Comparison of ENCODE assay signal across 15 cellular contexts in the genomic region with DNA sequence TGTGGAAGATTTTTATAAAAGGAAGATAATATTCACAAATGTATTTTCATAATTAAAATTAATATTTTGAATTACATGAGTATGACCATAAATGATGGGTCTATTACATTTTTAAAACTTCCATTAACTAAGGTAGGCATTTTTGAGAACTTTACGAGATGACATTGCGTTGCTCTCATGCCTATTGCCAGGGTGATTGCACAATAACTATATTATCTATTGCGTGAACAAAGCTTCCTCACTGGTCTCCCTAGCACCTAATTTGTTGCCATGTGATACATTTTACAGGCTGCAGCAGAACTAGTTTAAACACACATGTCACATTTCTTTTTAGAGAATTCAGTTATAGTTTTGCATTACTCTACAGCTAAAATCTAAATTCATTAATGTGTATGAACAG.
"Had no signal": no experiment of that assay in that cellular context is flagged by ENCODE, and none has a peak within 500 bp of the region (broad histone marks: within the 10 kb centered on the region; RNA-seq: fewer than 3 reads in every experiment).

No MANE protein-coding gene starts in this region.

- H3K36me3 ChIP-seq: lower lobe of right lung, thoracic aorta had no signal

- H3K4me3 ChIP-seq: lower lobe of right lung, thoracic aorta had no signal

- DNase-seq: activated CD4-positive, alpha-beta T cell treated with anti-CD3 and anti-CD28 coated beads, Interleukin-2, amount 10 ng/mL, durations not matched to agents 7 days and 5 days; activated CD8-positive, alpha-beta memory T cell treated with anti-CD3 and anti-CD28 coated beads, Interleukin-2, amount 50 U/mL, for 48 hours; activated gamma-delta T cell; activated T-cell treated with anti-CD3 and anti-CD28 coated beads, Interleukin-2, amount 50 U/mL, for 72 hours; amygdala; central memory CD4-positive, alpha-beta T cell; cortex of kidney; effector CD8-positive, alpha-beta T cell; head of caudate nucleus; immature natural killer cell; lower lobe of right lung; T-helper 2 cell had no signal

- ATAC-seq: activated T-cell treated with anti-CD3 and anti-CD28 coated beads, Interleukin-2, amount 50 U/mL, for 72 hours; stimulated activated effector memory CD8-positive, alpha-beta T cell treated with anti-CD3 and anti-CD28 coated beads, Interleukin-12 subunit alpha, Interleukin-12 subunit beta, amount 100 ng/mL, for 72 hours had no signal

- H3K9me3 ChIP-seq: lower lobe of right lung, thoracic aorta had no signal

- H3K27ac ChIP-seq: lower lobe of right lung, thoracic aorta had no signal

- FAIRE-seq: frontal cortex had no signal

- H3K4me1 ChIP-seq: lower lobe of right lung had no signal
